Comparison of ENCODE assay signal across 6 cellular contexts in genomic region chr19:57500400-57500799, GRCh38.
DNase-seq lines count a peak whose midpoint lies in the region; TF ChIP-seq lines count a peak whose summit lies in the region.
"Not testable (repeated sequence)": the region's sequence is repeated elsewhere in the genome, so short reads cannot be mapped to it uniquely, and the experiment has no call there.

No MANE protein-coding gene starts in this region.

- peak overlapping the region in 10 of 11 experiments; percentile 54 to 92 (median 86); a peak in 19 of 22 replicates for H3K27ac ChIP-seq in BLaER1 treated with 17β-estradiol and CSF1 and Interleukin-3, amounts not matched to agents 10 nM and 100 nM
- not testable (repeated sequence) for H3K27ac ChIP-seq in HUES48 (ENCODE audit: low read depth, low read length); iPS-20b (ENCODE audit: low read length)
- peak overlapping the region; percentile 88 for H3K27ac ChIP-seq in VCaP

- not testable (repeated sequence) for H3K27me3 ChIP-seq in BLaER1 treated with 17β-estradiol and CSF1 and Interleukin-3, amounts not matched to agents 10 nM and 100 nM; HUES48 (ENCODE audit: control insufficient read depth, insufficient read depth, low read length); iPS-20b (ENCODE audit: insufficient read depth, low read length)

- H4K20me1 ChIP-seq in BLaER1 treated with 17β-estradiol and CSF1 and Interleukin-3, amounts not matched to agents 10 nM and 100 nM = not testable (repeated sequence)

- peaks cover 40 to 51% (median 45%) of the 10 kb centered on the region in 11 experiments for H3K36me3 ChIP-seq in BLaER1 treated with 17β-estradiol and CSF1 and Interleukin-3, amounts not matched to agents 10 nM and 100 nM
- peaks cover 11% of the 10 kb centered on the region for H3K36me3 ChIP-seq in HUES48 (ENCODE audit: control insufficient read depth, insufficient read depth, low read length)
- H3K36me3 ChIP-seq in iPS-20b (ENCODE audit: insufficient read depth, low read depth, low read length) = not testable (repeated sequence)

- peak overlapping the region; percentile 86 to 95 (median 92) for H3K9ac ChIP-seq in BLaER1 treated with 17β-estradiol and CSF1 and Interleukin-3, amounts not matched to agents 10 nM and 100 nM
- H3K9ac ChIP-seq in HUES48 (ENCODE audit: low read depth, low read length); iPS-20b (ENCODE audit: low read depth, low read length): not testable (repeated sequence)

- peaks cover 8 to 13% (median 11%) of the 10 kb centered on the region in 10 experiments for H3K4me1 ChIP-seq in BLaER1 treated with 17β-estradiol and CSF1 and Interleukin-3, amounts not matched to agents 10 nM and 100 nM
- H3K4me1 ChIP-seq in HUES48 (ENCODE audit: control insufficient read depth, insufficient read depth, low read length); iPS-20b (ENCODE audit: insufficient read depth, low read length): not testable (repeated sequence)

- peaks cover 25 to 52% (median 43%) of the 10 kb centered on the region in 11 experiments for H3K9me3 ChIP-seq in BLaER1 treated with 17β-estradiol and CSF1 and Interleukin-3, amounts not matched to agents 10 nM and 100 nM (replicated peaks in 1 of 11)
- H3K9me3 ChIP-seq in HUES48 (ENCODE audit: control insufficient read depth, insufficient read depth, low read length); iPS-20b (ENCODE audit: insufficient read depth, low read depth, low read length): not testable (repeated sequence)

- peak; percentile 62 for DNase-seq in dedifferentiated amniotic fluid mesenchymal stem cell (ENCODE audit: extremely low spot score)
- DNase-seq in retinal pigment epithelial cell (ENCODE audit: low read depth) = not testable (repeated sequence)

- peak overlapping the region; percentile 71 to 87 (median 80) for H3K4me3 ChIP-seq in BLaER1 treated with 17β-estradiol and CSF1 and Interleukin-3, amounts not matched to agents 10 nM and 100 nM
- peak overlapping the region; percentile 57 for H3K4me3 ChIP-seq in HUES48 (ENCODE audit: low read depth, low read length)
- peak overlapping the region; percentile 56 for H3K4me3 ChIP-seq in iPS-20b (ENCODE audit: low read length)
- H3K4me3 ChIP-seq in retinal pigment epithelial cell (ENCODE audit: low read length) = peak overlapping the region; percentile 39

- not testable (repeated sequence) for TF ChIP-seq CTCF in VCaP (conservative IDR thresholded peaks at IDR 0.05); retinal pigment epithelial cell (conservative IDR thresholded peaks at IDR 0.05; ENCODE audit: low read depth, low read length)

- peak overlapping the region; percentile 84 to 97 (median 91) for H3K4me2 ChIP-seq in BLaER1 treated with 17β-estradiol and CSF1 and Interleukin-3, amounts not matched to agents 10 nM and 100 nM
